ENCODE assay signal across 9 cellular contexts in the genomic region with DNA sequence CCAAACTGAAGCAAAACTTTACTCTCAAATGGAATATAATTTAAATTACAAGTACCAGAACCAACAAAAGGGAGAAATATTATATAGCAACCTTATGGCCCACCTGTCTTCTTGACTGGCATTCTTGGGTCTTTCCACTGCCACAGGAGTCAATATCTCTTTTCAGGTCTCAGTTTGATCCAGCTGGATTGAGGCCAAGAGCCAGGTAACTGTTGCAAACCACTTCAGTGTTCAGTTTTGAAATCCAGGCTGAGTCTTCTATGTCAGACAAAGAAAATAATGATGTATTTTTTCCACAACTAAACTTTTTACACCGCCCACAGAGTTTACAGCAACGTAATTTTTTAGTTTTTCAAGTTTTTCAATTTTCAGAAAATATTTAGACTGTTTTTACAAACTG. TPM values are rescaled to one million over a fixed set of nuclear protein-coding genes. Genes with fewer than 3 reads are reported as not detected.
A peak's percentile ranks its signal among the peaks of the same experiment; 100 is the strongest.
DNase-seq lines count a peak whose midpoint lies in the region; ATAC-seq, FAIRE-seq and TF ChIP-seq lines count a peak whose summit lies in the region.
"Had no signal": no experiment of that assay in that cellular context is flagged by ENCODE, and none has a peak within 500 bp of the region (broad histone marks: within the 10 kb centered on the region; RNA-seq: fewer than 3 reads in every experiment).

No MANE protein-coding gene starts in this region.

- H3K36me3 Mint-ChIP-seq in astrocyte (ENCODE audit: low read depth, unreplicated experiment) (peaks cover 2% of the 10 kb centered on the region), naive B cell (peaks cover 2 to 9% of the 10 kb centered on the region in 2 donors)

- ATAC-seq in naive B cell (ENCODE audit: low read depth in 2 of 2) (no peak), HG03139 (IDR thresholded peaks at IDR 0.05; ENCODE audit: unreplicated experiment) (no peak), HG02763 (IDR thresholded peaks at IDR 0.05; ENCODE audit: unreplicated experiment) (no peak)

- no peak for FAIRE-seq in astrocyte (lab: Jason Lieb, UNC)

- H3K79me2 ChIP-seq in KMS-11 (ENCODE audit: insufficient read depth, low read depth) (peaks cover 29% of the 10 kb centered on the region), astrocyte (ENCODE audit: insufficient read depth, low read length) (peaks cover 31% of the 10 kb centered on the region)

- H3K27ac Mint-ChIP-seq in astrocyte (ENCODE audit: unreplicated experiment) (no peak overlapping the region), naive B cell (peak overlapping the region in 2 of 6 donors; percentile 54 to 97)

- H3K4me3 Mint-ChIP-seq in astrocyte (ENCODE audit: unreplicated experiment), result peak overlapping the region; percentile 98
- peak overlapping the region in 7 of 8 donors; percentile 95 to 100 (median 99) for H3K4me3 Mint-ChIP-seq in naive B cell

- H4K20me1 ChIP-seq in BLaER1 (no peaks in the 10 kb centered on the region; the same call in 1 of the 2 replicates), KMS-11 (ENCODE audit: insufficient read depth) (no peaks in the 10 kb centered on the region), astrocyte (ENCODE audit: insufficient read depth, low read length) (no peaks in the 10 kb centered on the region)

- H3K4me2 ChIP-seq in BLaER1, result peak overlapping the region; percentile 93
- H3K4me2 ChIP-seq in KMS-11, result peak overlapping the region; percentile 48
- peak overlapping the region; percentile 98 for H3K4me2 ChIP-seq in astrocyte (ENCODE audit: low read length)

- H3K36me3 ChIP-seq in BLaER1 (peaks cover 16% of the 10 kb centered on the region; the same call in 1 of the 2 replicates), KMS-11 (ENCODE audit: insufficient read depth) (no peaks in the 10 kb centered on the region), astrocyte (ENCODE audit: insufficient read depth, low read length) (no peaks in the 10 kb centered on the region)

- H3K9me3 Mint-ChIP-seq in astrocyte (ENCODE audit: unreplicated experiment) (no peaks in the 10 kb centered on the region), naive B cell (no peaks in the 10 kb centered on the region)

- H3K4me1 ChIP-seq in BLaER1, result peaks cover 32% of the 10 kb centered on the region
- peaks cover 16% of the 10 kb centered on the region for H3K4me1 ChIP-seq in KMS-11 (ENCODE audit: low read depth, poor library complexity, severe bottlenecking)
- H3K4me1 ChIP-seq in astrocyte (ENCODE audit: insufficient read depth, low read length), result peaks cover 13% of the 10 kb centered on the region

- TF ChIP-seq CTCF in KMS-11 (conservative IDR thresholded peaks at IDR 0.05; ENCODE audit: low read depth, low read length) (no peak), astrocyte (IDR thresholded peaks at IDR 0.05; ENCODE audit: insufficient read depth, low read depth, low read length) (no peak)

- no peak for DNase-seq in astrocyte (ENCODE audit: low read depth)
- no peak for DNase-seq in naive B cell
- DNase-seq in NCI-H226, result no peak
- DNase-seq in COLO668 (lab: John Stamatoyannopoulos, UW; ENCODE audit: unreplicated experiment), result no peak
- DNase-seq: T-helper 9 cell had no signal

- H3K27me3 Mint-ChIP-seq in astrocyte (ENCODE audit: low read depth, unreplicated experiment) (no peaks in the 10 kb centered on the region), naive B cell (no peaks in the 10 kb centered on the region)

- H3K4me3 ChIP-seq in BLaER1 (no peak overlapping the region), KMS-11 (IDR thresholded peaks at IDR 0.05; ENCODE audit: insufficient read depth, low read depth, low read length) (no peak overlapping the region), astrocyte (ENCODE audit: insufficient read depth, low read depth, low read length) (no peak overlapping the region)

- H3K27ac ChIP-seq in BLaER1 (no peak overlapping the region), KMS-11 (no peak overlapping the region), astrocyte (ENCODE audit: low read depth, low read length) (no peak overlapping the region)

- H3K9me3 ChIP-seq in BLaER1, result no peaks in the 10 kb centered on the region
- no peaks in the 10 kb centered on the region for H3K9me3 ChIP-seq in astrocyte (ENCODE audit: insufficient read depth, low read depth, low read length)

- H3K9ac ChIP-seq in BLaER1, result no peak overlapping the region
- H3K9ac ChIP-seq in KMS-11, result no peak overlapping the region; the same call in 1 of the 2 replicates
- no peak overlapping the region for H3K9ac ChIP-seq in astrocyte (ENCODE audit: low read length)

- H3K4me1 Mint-ChIP-seq in astrocyte (ENCODE audit: low read depth, unreplicated experiment) (peaks cover 16% of the 10 kb centered on the region), naive B cell (peaks cover 22 to 45% (median 26%) of the 10 kb centered on the region in 3 donors)

- H3K27me3 ChIP-seq in BLaER1 (no peaks in the 10 kb centered on the region), KMS-11 (ENCODE audit: insufficient read depth, low read depth) (no peaks in the 10 kb centered on the region), astrocyte (ENCODE audit: insufficient read depth, low read length) (no peaks in the 10 kb centered on the region)

- H2AFZ ChIP-seq in KMS-11 (ENCODE audit: low read depth) (peak overlapping the region; percentile 94; the same call in 1 of the 2 replicates), astrocyte (ENCODE audit: low read depth, low read length) (no peak overlapping the region)

RNA-seq across cellular contexts. Expression of gene DLG2, which starts 0.6 kb away (rescaled TPM):
- 1.8 and 2.8 TPM in 2 replicates for total RNA-seq in astrocyte
- polyA plus RNA-seq in naive B cell (ENCODE audit: low read depth in 6 of 6), result 1 to 10 TPM in 5 of 6 donors, under 1 TPM in 1; 0.93 to 2.4 (median 1.3) TPM

RNA-seq across cellular contexts. Expression of gene TMEM126B, which starts 1.9 kb away (rescaled TPM):
- total RNA-seq in astrocyte, result 50.9 and 51.3 TPM in 2 replicates
- 10 to 100 TPM; 31.1 to 56.5 (median 45.0) TPM for polyA plus RNA-seq in naive B cell (ENCODE audit: low read depth in 6 of 6)

RNA-seq across cellular contexts. Expression of gene TMEM126A, which starts 21.3 kb away (rescaled TPM):
- 45.3 and 47.2 TPM in 2 replicates for total RNA-seq in astrocyte
- 10 to 100 TPM; 35.8 to 74.6 (median 68.9) TPM for polyA plus RNA-seq in naive B cell (ENCODE audit: low read depth in 6 of 6)

RNA-seq across cellular contexts. Expression of gene CREBZF, which starts 38.4 kb away (rescaled TPM):
- total RNA-seq in astrocyte, result 28.6 and 31.0 TPM in 2 replicates
- 10 to 100 TPM in 5 of 6 donors, 1 to 10 TPM in 1; 4.8 to 19.8 (median 13.9) TPM for polyA plus RNA-seq in naive B cell (ENCODE audit: low read depth in 6 of 6)

RNA-seq across cellular contexts. Expression of gene CCDC89, which starts 59.5 kb away (rescaled TPM):
- 0.26 and 0.30 TPM in 2 replicates for total RNA-seq in astrocyte
- not detected for polyA plus RNA-seq in naive B cell (ENCODE audit: low read depth in 6 of 6)

Comparison
In these comparisons a context has a peak if more than half of its experiments do, and no peak if none do; other contexts are left out.
1. H3K4me2 ChIP-seq: peak in every context shown above with its lines; median percentile 98 in astrocyte; 93 in BLaER1; 48 in KMS-11.